In genomic region chr3:52471371-52472238, GRCh38 we compare ENCODE assay signal across 8 cellular contexts. TPM values are rescaled to one million over a fixed set of nuclear protein-coding genes. Genes with fewer than 3 reads are reported as not detected.
DNase-seq lines count a peak whose midpoint lies in the region; ATAC-seq and TF ChIP-seq lines count a peak whose summit lies in the region.

No MANE protein-coding gene starts in this region.

- H3K4me1 Mint-ChIP-seq in activated naive CD8-positive, alpha-beta T cell treated with anti-CD3 and anti-CD28 coated beads, Interleukin-2, amount 10 ng/mL, durations not matched to agents 7 days and 5 days: no peaks in the 10 kb centered on the region
- peaks cover 1% of the 10 kb centered on the region for H3K4me1 Mint-ChIP-seq in activated naive CD8-positive, alpha-beta T cell treated with anti-CD3 and anti-CD28 coated beads for 36 hours
- peaks cover 0 to 6% (median under 1%) of the 10 kb centered on the region in 4 donors for H3K4me1 Mint-ChIP-seq in naive thymus-derived CD8-positive, alpha-beta T cell

- TF ChIP-seq CTCF in SU-DHL-6 (IDR thresholded peaks at IDR 0.05; ENCODE audit: insufficient read depth, low read length, poor library complexity, severe bottlenecking): peak; percentile 69
- TF ChIP-seq CTCF in epithelial cell of proximal tubule (conservative IDR thresholded peaks at IDR 0.05; ENCODE audit: low read depth, low read length): peak; percentile 67

- no peaks in the 10 kb centered on the region for H3K36me3 ChIP-seq in SU-DHL-6 (ENCODE audit: low read length)

- H3K9me2 ChIP-seq in SU-DHL-6 (replicated peaks; ENCODE audit: insufficient read depth, low read length): no peaks in the 10 kb centered on the region

- H3F3A ChIP-seq in SU-DHL-6 (ENCODE audit: insufficient read depth): no peaks in the 10 kb centered on the region

- POLR2A ChIA-PET in activated naive CD8-positive, alpha-beta T cell treated with anti-CD3 and anti-CD28 coated beads, Interleukin-2, amount 10 ng/mL, durations not matched to agents 7 days and 5 days (lab: Charles Lee): interaction anchor here (0.8 kb wide), 1 partner anchor 61 kb away, joined by 3 read pairs; no protein-coding TSS in a partner anchor
- POLR2A ChIA-PET in naive thymus-derived CD8-positive, alpha-beta T cell (lab: Charles Lee): no interaction called here

- no peaks in the 10 kb centered on the region for H3K9me3 Mint-ChIP-seq in activated naive CD8-positive, alpha-beta T cell treated with anti-CD3 and anti-CD28 coated beads, Interleukin-2, amount 10 ng/mL, durations not matched to agents 7 days and 5 days
- no peaks in the 10 kb centered on the region for H3K9me3 Mint-ChIP-seq in activated naive CD8-positive, alpha-beta T cell treated with anti-CD3 and anti-CD28 coated beads for 36 hours
- no peaks in the 10 kb centered on the region for H3K9me3 Mint-ChIP-seq in naive thymus-derived CD8-positive, alpha-beta T cell

- H3K4me3 Mint-ChIP-seq in activated naive CD8-positive, alpha-beta T cell treated with anti-CD3 and anti-CD28 coated beads, Interleukin-2, amount 10 ng/mL, durations not matched to agents 7 days and 5 days: no peak overlapping the region
- H3K4me3 Mint-ChIP-seq in activated naive CD8-positive, alpha-beta T cell treated with anti-CD3 and anti-CD28 coated beads for 36 hours: no peak overlapping the region
- no peak overlapping the region for H3K4me3 Mint-ChIP-seq in naive thymus-derived CD8-positive, alpha-beta T cell

- peak; percentile 32 for ATAC-seq in activated naive CD8-positive, alpha-beta T cell treated with anti-CD3 and anti-CD28 coated beads, Interleukin-2, amount 10 ng/mL, durations not matched to agents 7 days and 5 days (ENCODE audit: low read depth)
- peak; percentile 35 to 36 for ATAC-seq in naive thymus-derived CD8-positive, alpha-beta T cell

- H3K4me2 ChIP-seq in SU-DHL-6 (ENCODE audit: low read depth, low read length, poor library complexity, severe bottlenecking): no peak overlapping the region

- peaks cover 22% of the 10 kb centered on the region for H3K36me3 Mint-ChIP-seq in activated naive CD8-positive, alpha-beta T cell treated with anti-CD3 and anti-CD28 coated beads, Interleukin-2, amount 10 ng/mL, durations not matched to agents 7 days and 5 days
- peaks cover 7% of the 10 kb centered on the region for H3K36me3 Mint-ChIP-seq in activated naive CD8-positive, alpha-beta T cell treated with anti-CD3 and anti-CD28 coated beads for 36 hours
- peaks cover 0 to 74% (median 2%) of the 10 kb centered on the region in 3 donors for H3K36me3 Mint-ChIP-seq in naive thymus-derived CD8-positive, alpha-beta T cell

- DNase-seq in activated naive CD8-positive, alpha-beta T cell treated with anti-CD3 and anti-CD28 coated beads, Interleukin-2, amount 10 ng/mL, durations not matched to agents 7 days and 5 days: peak; percentile 52
- no peak for DNase-seq in activated naive CD8-positive, alpha-beta T cell treated with anti-CD3 and anti-CD28 coated beads for 36 hours
- DNase-seq in epithelial cell of proximal tubule (ENCODE audit: low read depth): no peak
- peak in 3 of 10 donors; percentile 17 to 60 (median 20) for DNase-seq in naive thymus-derived CD8-positive, alpha-beta T cell
- DNase-seq in NCI-H2196 treated with DMSO at 0.1 percent for 48 hours (lab: John Stamatoyannopoulos, UW; ENCODE audit: unreplicated experiment): no peak
- no peak for DNase-seq in A172 (ENCODE audit: low spot score)
- no peak for DNase-seq in NCI-H2107 treated with DMSO at 0.1 percent for 48 hours (lab: John Stamatoyannopoulos, UW; ENCODE audit: unreplicated experiment)

- no peaks in the 10 kb centered on the region for H4K20me1 ChIP-seq in SU-DHL-6 (ENCODE audit: low read depth, low read length)

- no peaks in the 10 kb centered on the region for H3K79me2 ChIP-seq in SU-DHL-6 (ENCODE audit: insufficient read depth, low read length)

- H3K27me3 ChIP-seq in SU-DHL-6 (ENCODE audit: low read length): no peaks in the 10 kb centered on the region

- no peak overlapping the region for H3K27ac ChIP-seq in SU-DHL-6 (ENCODE audit: low read depth, low read length)

- no peaks in the 10 kb centered on the region for H3K27me3 Mint-ChIP-seq in activated naive CD8-positive, alpha-beta T cell treated with anti-CD3 and anti-CD28 coated beads, Interleukin-2, amount 10 ng/mL, durations not matched to agents 7 days and 5 days
- no peaks in the 10 kb centered on the region for H3K27me3 Mint-ChIP-seq in activated naive CD8-positive, alpha-beta T cell treated with anti-CD3 and anti-CD28 coated beads for 36 hours
- H3K27me3 Mint-ChIP-seq in naive thymus-derived CD8-positive, alpha-beta T cell: no peaks in the 10 kb centered on the region

- no peaks in the 10 kb centered on the region for H3K9me3 ChIP-seq in SU-DHL-6 (ENCODE audit: insufficient read depth, low read length)

- no peak overlapping the region for H3K9ac ChIP-seq in SU-DHL-6 (ENCODE audit: low read length)

- H3K27ac Mint-ChIP-seq in activated naive CD8-positive, alpha-beta T cell treated with anti-CD3 and anti-CD28 coated beads, Interleukin-2, amount 10 ng/mL, durations not matched to agents 7 days and 5 days: no peak overlapping the region
- no peak overlapping the region for H3K27ac Mint-ChIP-seq in activated naive CD8-positive, alpha-beta T cell treated with anti-CD3 and anti-CD28 coated beads for 36 hours
- peak overlapping the region in 1 of 10 donors; percentile 44 for H3K27ac Mint-ChIP-seq in naive thymus-derived CD8-positive, alpha-beta T cell

- H2AFZ ChIP-seq in SU-DHL-6 (ENCODE audit: low read depth, low read length, severe bottlenecking): no peak overlapping the region

- H3K4me3 ChIP-seq in SU-DHL-6 (ENCODE audit: insufficient read depth, low read length, poor library complexity, severe bottlenecking) (no peak overlapping the region), epithelial cell of proximal tubule (ENCODE audit: low read depth, low read length) (no peak overlapping the region)

RNA-seq across cellular contexts. Expression of gene NISCH, which starts 16.2 kb away (rescaled TPM):
- 100 to 1,000 TPM; 124 to 125 TPM for total RNA-seq in activated naive CD8-positive, alpha-beta T cell treated with anti-CD3 and anti-CD28 coated beads, Interleukin-2, amount 10 ng/mL, durations not matched to agents 7 days and 5 days
- 10 to 100 TPM; 55.0 to 57.3 TPM for total RNA-seq in activated naive CD8-positive, alpha-beta T cell treated with anti-CD3 and anti-CD28 coated beads for 36 hours
- 27.8 and 40.8 TPM in 2 replicates for total RNA-seq in epithelial cell of proximal tubule
- total RNA-seq in naive thymus-derived CD8-positive, alpha-beta T cell: 100 to 1,000 TPM; 180 to 191 TPM
- polyA plus RNA-seq in naive thymus-derived CD8-positive, alpha-beta T cell: 10 to 100 TPM; 17.8 to 30.1 (median 20.4) TPM
- 25.7 and 46.1 TPM in 2 replicates for total RNA-seq in A172 (2014; rRNA removed; shearing (Covaris generic))

RNA-seq across cellular contexts. Expression of gene TNNC1, which starts 17.8 kb away (rescaled TPM):
- 1 to 10 TPM; 3.0 to 3.2 TPM for total RNA-seq in activated naive CD8-positive, alpha-beta T cell treated with anti-CD3 and anti-CD28 coated beads, Interleukin-2, amount 10 ng/mL, durations not matched to agents 7 days and 5 days
- total RNA-seq in activated naive CD8-positive, alpha-beta T cell treated with anti-CD3 and anti-CD28 coated beads for 36 hours: 1 to 10 TPM; 2.9 to 4.2 TPM
- 0.51 and 0.58 TPM in 2 replicates for total RNA-seq in epithelial cell of proximal tubule
- 1 to 10 TPM; 7.1 to 7.8 TPM for total RNA-seq in naive thymus-derived CD8-positive, alpha-beta T cell
- 1 to 10 TPM in 1 of 3 donors, under 1 TPM in 2; 0.60 to 1.4 (median 0.90) TPM for polyA plus RNA-seq in naive thymus-derived CD8-positive, alpha-beta T cell
- 16.5 and 36.6 TPM in 2 replicates for total RNA-seq in A172 (2014; rRNA removed; shearing (Covaris generic))

RNA-seq across cellular contexts. Expression of gene STAB1, which starts 23.5 kb away (rescaled TPM):
- 10 to 100 TPM; 10.5 to 13.0 TPM for total RNA-seq in activated naive CD8-positive, alpha-beta T cell treated with anti-CD3 and anti-CD28 coated beads, Interleukin-2, amount 10 ng/mL, durations not matched to agents 7 days and 5 days
- under 1 TPM; 0.08 to 0.10 TPM for total RNA-seq in activated naive CD8-positive, alpha-beta T cell treated with anti-CD3 and anti-CD28 coated beads for 36 hours
- 0.14 and 0.52 TPM in 2 replicates for total RNA-seq in epithelial cell of proximal tubule
- 1 to 10 TPM; 6.1 to 9.8 TPM for total RNA-seq in naive thymus-derived CD8-positive, alpha-beta T cell
- polyA plus RNA-seq in naive thymus-derived CD8-positive, alpha-beta T cell: not detected
- total RNA-seq in A172 (2014; rRNA removed; shearing (Covaris generic)): 0.12 TPM in 1 of 2 replicates, not detected in the other

RNA-seq across cellular contexts. Expression of gene SEMA3G, which starts 26.7 kb away (rescaled TPM):
- total RNA-seq in activated naive CD8-positive, alpha-beta T cell treated with anti-CD3 and anti-CD28 coated beads, Interleukin-2, amount 10 ng/mL, durations not matched to agents 7 days and 5 days: under 1 TPM; 0.06 to 0.09 TPM
- under 1 TPM in 1 of 2 experiments, not detected in 1; 0.19 TPM for total RNA-seq in activated naive CD8-positive, alpha-beta T cell treated with anti-CD3 and anti-CD28 coated beads for 36 hours
- 0.43 and 5.1 TPM in 2 replicates for total RNA-seq in epithelial cell of proximal tubule
- total RNA-seq in naive thymus-derived CD8-positive, alpha-beta T cell: not detected
- not detected for polyA plus RNA-seq in naive thymus-derived CD8-positive, alpha-beta T cell
- total RNA-seq in A172 (2014; rRNA removed; shearing (Covaris generic)): 0.05 and 0.07 TPM in 2 replicates
